Comparison of ENCODE assay signal across 2 cellular contexts in the genomic region with DNA sequence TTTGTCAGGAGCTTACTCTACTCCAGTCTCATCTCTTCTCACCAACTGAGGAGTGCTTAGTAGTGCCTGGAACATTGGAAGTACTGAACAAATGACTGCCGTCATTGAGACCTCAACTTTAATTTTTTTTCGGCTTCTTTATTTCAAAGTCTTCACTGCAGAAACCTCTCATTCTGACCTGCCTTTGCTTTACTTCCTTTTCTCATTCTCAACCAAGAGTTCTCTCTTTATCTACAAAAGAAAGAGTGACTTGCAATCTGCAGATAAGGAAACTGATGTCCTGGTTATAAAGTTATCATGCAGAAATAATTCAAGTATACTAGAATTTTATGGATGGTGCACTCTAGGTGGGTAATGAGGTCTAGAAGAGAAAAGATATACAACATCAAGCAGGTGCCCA.
TF ChIP-seq lines count a peak whose summit lies in the region.

No MANE protein-coding gene starts in this region.

TF ChIP-seq in HepG2, 621 proteins besides CTCF, POLR2A, EP300 and RAD21:
- no peak for TF ChIP-seq MTF1 (CRISPR knock-in tag; IDR thresholded peaks at IDR 0.05)

TF ChIP-seq in HEK293T, 16 proteins besides CTCF, POLR2A, EP300 and RAD21:
- TF ChIP-seq ARNT (IDR thresholded peaks at IDR 0.05), result no peak
- TF ChIP-seq ELF4 (IDR thresholded peaks at IDR 0.05), result no peak
- TF ChIP-seq BHLHE40 (IDR thresholded peaks at IDR 0.05; ENCODE audit: borderline replicate concordance), result no peak
- TF ChIP-seq FOXK2 (IDR thresholded peaks at IDR 0.05), result no peak
- no peak for TF ChIP-seq HDGF (IDR thresholded peaks at IDR 0.05; ENCODE audit: borderline replicate concordance)
- no peak for TF ChIP-seq NFRKB (IDR thresholded peaks at IDR 0.05)
- TF ChIP-seq L3MBTL2 (conservative IDR thresholded peaks at IDR 0.05), result no peak
- no peak for TF ChIP-seq PKNOX1 (IDR thresholded peaks at IDR 0.05)
- no peak for TF ChIP-seq LEF1 (IDR thresholded peaks at IDR 0.05; ENCODE audit: borderline replicate concordance)
- TF ChIP-seq FOXM1 (IDR thresholded peaks at IDR 0.05; ENCODE audit: borderline replicate concordance), result no peak
- TF ChIP-seq ZNF384 (IDR thresholded peaks at IDR 0.05), result no peak
TF ChIP-seq in HEK293T: peak in this region for 0.
